ENCODE assay signal across 1 cellular context in genomic region chr20:50153500-50154377, GRCh38.
TF ChIP-seq lines count a peak whose summit lies in the region.

Gene PEDS1, minus strand, starts transcription at chr20:50153723. Its CDS starts 86 bp downstream, at chr20:50153637.

TF ChIP-seq in HepG2, 621 proteins besides CTCF, POLR2A, EP300 and RAD21 (continued from another document and continues in another):
- TF ChIP-seq TEF (CRISPR knock-in tag; IDR thresholded peaks at IDR 0.05) (peak; percentile 10; the same call in 1 of the 2 replicates), TGIF2 (CRISPR knock-in tag; IDR thresholded peaks at IDR 0.05) (peak; percentile 86; the same call in 1 of the 2 replicates), SOX5 (CRISPR knock-in tag; IDR thresholded peaks at IDR 0.05; ENCODE audit: borderline replicate concordance) (peak; percentile 48; the same call in 1 of the 2 replicates), MBD4 (IDR thresholded peaks at IDR 0.05; ENCODE audit: borderline replicate concordance, low read length) (no peak), ZFAT (CRISPR knock-in tag; conservative IDR thresholded peaks at IDR 0.05) (peak; percentile 75; the same call in 1 of the 2 replicates), EED (CRISPR knock-in tag; IDR thresholded peaks at IDR 0.05) (peak; percentile 92), STAT5B (CRISPR knock-in tag; IDR thresholded peaks at IDR 0.05) (no peak; the same call in 1 of the 2 replicates), ZNF766 (CRISPR knock-in tag; IDR thresholded peaks at IDR 0.05; ENCODE audit: borderline replicate concordance) (peak; percentile 87; the same call in 1 of the 2 replicates), ELF4 (CRISPR knock-in tag; IDR thresholded peaks at IDR 0.05; ENCODE audit: borderline replicate concordance) (no peak), ZNF543 (CRISPR knock-in tag; IDR thresholded peaks at IDR 0.05) (peak; percentile 97; the same call in 1 of the 2 replicates), ZNF614 (CRISPR knock-in tag; IDR thresholded peaks at IDR 0.05; ENCODE audit: borderline replicate concordance) (peak; percentile 85), ONECUT2 (CRISPR knock-in tag; IDR thresholded peaks at IDR 0.05) (peak; percentile 45; the same call in 1 of the 2 replicates), ZFP36L1 (CRISPR knock-in tag; IDR thresholded peaks at IDR 0.05) (peak; percentile 93), ZBTB43 (CRISPR knock-in tag; conservative IDR thresholded peaks at IDR 0.05) (peak; percentile 89), ZNF547 (CRISPR knock-in tag; IDR thresholded peaks at IDR 0.05) (peak; percentile 98), ZKSCAN8 (CRISPR knock-in tag; IDR thresholded peaks at IDR 0.05; ENCODE audit: borderline replicate concordance) (peak; percentile 40; the same call in 1 of the 2 replicates), ZNF670 (CRISPR knock-in tag; IDR thresholded peaks at IDR 0.05; ENCODE audit: borderline replicate concordance) (peak; percentile 99), ZNF230 (CRISPR knock-in tag; IDR thresholded peaks at IDR 0.05) (peak; percentile 99), ZNF572 (CRISPR knock-in tag; IDR thresholded peaks at IDR 0.05) (peak; percentile 98; the same call in 1 of the 2 replicates), ZNF775 (CRISPR knock-in tag; IDR thresholded peaks at IDR 0.05; ENCODE audit: borderline replicate concordance) (peak; percentile 87), ZNF432 (CRISPR knock-in tag; IDR thresholded peaks at IDR 0.05; ENCODE audit: borderline replicate concordance) (no peak), LRRFIP1 (CRISPR knock-in tag; conservative IDR thresholded peaks at IDR 0.05) (0 out of 2 replicates have a peak, but pooled peaks have one; percentile 52), ZNF510 (CRISPR knock-in tag; IDR thresholded peaks at IDR 0.05; ENCODE audit: low read depth) (peak; percentile 99), KAT2B (IDR thresholded peaks at IDR 0.05; ENCODE audit: borderline replicate concordance, low read depth, low read length) (no peak), NFIC (IDR thresholded peaks at IDR 0.05; ENCODE audit: low read length) (no peak; the same call in 1 of the 2 replicates), SNAPC2 (CRISPR knock-in tag; IDR thresholded peaks at IDR 0.05) (peak; percentile 98), DMAP1 (CRISPR knock-in tag; IDR thresholded peaks at IDR 0.05) (peak; percentile 77), MBNL3 (CRISPR knock-in tag; conservative IDR thresholded peaks at IDR 0.05) (no peak), NCOR1 (IDR thresholded peaks at IDR 0.05; ENCODE audit: borderline replicate concordance, low read length) (no peak), PCBP2 (optimal IDR thresholded peaks at IDR 0.05; ENCODE audit: low read depth, low read length, poor library complexity, severe bottlenecking) (no peak), SIN3A (IDR thresholded peaks at IDR 0.05; ENCODE audit: borderline replicate concordance, low read depth, low read length) (peak; percentile 69; the same call in 1 of the 2 replicates), FOXP4 (CRISPR knock-in tag; IDR thresholded peaks at IDR 0.05) (no peak), ZNF10 (CRISPR knock-in tag; IDR thresholded peaks at IDR 0.05; ENCODE audit: borderline replicate concordance, low read depth) (no peak), SNAI1 (CRISPR knock-in tag; IDR thresholded peaks at IDR 0.05; ENCODE audit: borderline replicate concordance) (0 out of 2 replicates have a peak, but pooled peaks have one; percentile 86), XRCC5 (optimal IDR thresholded peaks at IDR 0.05; ENCODE audit: low read length) (peak; percentile 37), MTF1 (CRISPR knock-in tag; IDR thresholded peaks at IDR 0.05) (peak; percentile 73; the same call in 1 of the 2 replicates), ETS1 (CRISPR knock-in tag; IDR thresholded peaks at IDR 0.05) (peak; percentile 95; the same call in 1 of the 2 replicates), ZNF232 (CRISPR knock-in tag; IDR thresholded peaks at IDR 0.05; ENCODE audit: borderline replicate concordance) (peak; percentile 86; the same call in 1 of the 2 replicates), ZNF138 (CRISPR knock-in tag; IDR thresholded peaks at IDR 0.05; ENCODE audit: low read depth) (peak; percentile 98), FOXK1 (CRISPR knock-in tag; IDR thresholded peaks at IDR 0.05; ENCODE audit: borderline replicate concordance, low read depth) (peak; percentile 20; the same call in 1 of the 2 replicates), PHF8 (CRISPR knock-in tag; IDR thresholded peaks at IDR 0.05) (peak; percentile 96), TAF1 (CRISPR knock-in tag; IDR thresholded peaks at IDR 0.05) (peak; percentile 81), TOPORS (CRISPR knock-in tag; IDR thresholded peaks at IDR 0.05) (peak; percentile 92; the same call in 1 of the 2 replicates), ZNF280D (CRISPR knock-in tag; IDR thresholded peaks at IDR 0.05) (peak; percentile 79; the same call in 1 of the 2 replicates), DNMT1 (CRISPR knock-in tag; IDR thresholded peaks at IDR 0.05) (peak; percentile 94; the same call in 1 of the 2 replicates), JUN (CRISPR knock-in tag; IDR thresholded peaks at IDR 0.05) (peak; percentile 85)
- TF ChIP-seq, protein P1, sequence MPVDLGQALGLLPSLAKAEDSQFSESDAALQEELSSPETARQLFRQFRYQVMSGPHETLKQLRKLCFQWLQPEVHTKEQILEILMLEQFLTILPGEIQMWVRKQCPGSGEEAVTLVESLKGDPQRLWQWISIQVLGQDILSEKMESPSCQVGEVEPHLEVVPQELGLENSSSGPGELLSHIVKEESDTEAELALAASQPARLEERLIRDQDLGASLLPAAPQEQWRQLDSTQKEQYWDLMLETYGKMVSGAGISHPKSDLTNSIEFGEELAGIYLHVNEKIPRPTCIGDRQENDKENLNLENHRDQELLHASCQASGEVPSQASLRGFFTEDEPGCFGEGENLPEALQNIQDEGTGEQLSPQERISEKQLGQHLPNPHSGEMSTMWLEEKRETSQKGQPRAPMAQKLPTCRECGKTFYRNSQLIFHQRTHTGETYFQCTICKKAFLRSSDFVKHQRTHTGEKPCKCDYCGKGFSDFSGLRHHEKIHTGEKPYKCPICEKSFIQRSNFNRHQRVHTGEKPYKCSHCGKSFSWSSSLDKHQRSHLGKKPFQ (CRISPR knock-in tag; IDR thresholded peaks at IDR 0.05; ENCODE audit: insufficient replicate concordance), result peak; percentile 98
- TF ChIP-seq, protein P2, sequence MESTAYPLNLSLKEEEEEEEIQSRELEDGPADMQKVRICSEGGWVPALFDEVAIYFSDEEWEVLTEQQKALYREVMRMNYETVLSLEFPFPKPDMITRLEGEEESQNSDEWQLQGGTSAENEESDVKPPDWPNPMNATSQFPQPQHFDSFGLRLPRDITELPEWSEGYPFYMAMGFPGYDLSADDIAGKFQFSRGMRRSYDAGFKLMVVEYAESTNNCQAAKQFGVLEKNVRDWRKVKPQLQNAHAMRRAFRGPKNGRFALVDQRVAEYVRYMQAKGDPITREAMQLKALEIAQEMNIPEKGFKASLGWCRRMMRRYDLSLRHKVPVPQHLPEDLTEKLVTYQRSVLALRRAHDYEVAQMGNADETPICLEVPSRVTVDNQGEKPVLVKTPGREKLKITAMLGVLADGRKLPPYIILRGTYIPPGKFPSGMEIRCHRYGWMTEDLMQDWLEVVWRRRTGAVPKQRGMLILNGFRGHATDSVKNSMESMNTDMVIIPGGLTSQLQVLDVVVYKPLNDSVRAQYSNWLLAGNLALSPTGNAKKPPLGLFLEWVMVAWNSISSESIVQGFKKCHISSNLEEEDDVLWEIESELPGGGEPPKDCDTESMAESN (CRISPR knock-in tag; conservative IDR thresholded peaks at IDR 0.05), result peak; percentile 98
- TF ChIP-seq, protein P3, sequence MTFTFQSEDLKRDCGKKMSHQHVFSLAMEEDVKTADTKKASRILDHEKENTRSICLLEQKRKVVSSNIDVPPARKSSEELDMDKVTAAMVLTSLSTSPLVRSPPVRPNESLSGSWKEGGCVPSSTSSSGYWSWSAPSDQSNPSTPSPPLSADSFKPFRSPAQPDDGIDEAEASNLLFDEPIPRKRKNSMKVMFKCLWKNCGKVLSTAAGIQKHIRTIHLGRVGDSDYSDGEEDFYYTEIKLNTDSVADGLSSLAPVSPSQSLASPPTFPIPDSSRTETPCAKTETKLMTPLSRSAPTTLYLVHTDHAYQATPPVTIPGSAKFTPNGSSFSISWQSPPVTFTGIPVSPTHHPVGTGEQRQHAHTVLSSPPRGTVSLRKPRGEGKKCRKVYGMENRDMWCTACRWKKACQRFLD (CRISPR knock-in tag; IDR thresholded peaks at IDR 0.05; ENCODE audit: borderline replicate concordance), result peak; percentile 94
- TF ChIP-seq, protein P4, sequence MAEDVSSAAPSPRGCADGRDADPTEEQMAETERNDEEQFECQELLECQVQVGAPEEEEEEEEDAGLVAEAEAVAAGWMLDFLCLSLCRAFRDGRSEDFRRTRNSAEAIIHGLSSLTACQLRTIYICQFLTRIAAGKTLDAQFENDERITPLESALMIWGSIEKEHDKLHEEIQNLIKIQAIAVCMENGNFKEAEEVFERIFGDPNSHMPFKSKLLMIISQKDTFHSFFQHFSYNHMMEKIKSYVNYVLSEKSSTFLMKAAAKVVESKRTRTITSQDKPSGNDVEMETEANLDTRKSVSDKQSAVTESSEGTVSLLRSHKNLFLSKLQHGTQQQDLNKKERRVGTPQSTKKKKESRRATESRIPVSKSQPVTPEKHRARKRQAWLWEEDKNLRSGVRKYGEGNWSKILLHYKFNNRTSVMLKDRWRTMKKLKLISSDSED (CRISPR knock-in tag; IDR thresholded peaks at IDR 0.05), result peak; percentile 38; the same call in 1 of the 2 replicates
